2 cellular contexts compared by ENCODE assay signal in the genomic region with DNA sequence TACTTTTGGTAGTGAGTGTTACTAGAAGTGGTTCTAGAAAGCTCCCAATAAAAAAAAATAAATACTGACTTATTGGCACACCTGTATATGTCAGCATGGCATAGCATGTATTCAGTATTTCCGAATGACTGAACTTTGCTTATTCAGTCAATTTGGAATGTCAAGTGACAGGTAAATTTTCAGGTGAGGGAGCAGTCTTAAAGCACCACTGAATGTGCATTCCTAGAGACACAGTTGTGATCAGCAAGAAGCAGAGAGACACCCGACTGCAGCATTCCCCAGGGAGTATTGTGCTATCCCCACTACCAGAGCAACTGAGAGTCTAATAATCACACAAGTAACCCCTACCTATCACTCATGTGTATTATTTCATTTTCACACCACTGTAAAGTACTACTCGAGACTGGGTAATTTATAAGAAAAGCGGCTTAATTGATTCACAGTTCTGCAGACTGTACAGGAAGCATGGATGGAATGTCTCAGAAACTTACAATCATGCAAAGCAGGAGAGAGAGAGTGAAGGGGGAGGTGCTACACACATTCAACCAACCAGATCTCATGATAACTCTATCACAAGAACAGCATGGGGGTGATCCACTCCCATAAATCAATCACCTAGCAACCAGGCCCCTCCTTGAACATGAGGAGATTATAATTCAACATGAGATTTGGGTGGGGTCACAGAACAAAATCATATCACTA.
A peak's percentile ranks its signal among the peaks of the same experiment; 100 is the strongest.
TF ChIP-seq lines count a peak whose summit lies in the region.

No MANE protein-coding gene starts in this region.

TF ChIP-seq in GM23338, 12 proteins besides CTCF, POLR2A, EP300 and RAD21 (continued from another document and continues in another):
- no peak for TF ChIP-seq CREB1 (CRISPR knock-in tag; IDR thresholded peaks at IDR 0.05; ENCODE audit: low read depth)
- TF ChIP-seq POLR2AphosphoS5 (IDR thresholded peaks at IDR 0.05; ENCODE audit: low read depth), result no peak
- TF ChIP-seq EZH2 (IDR thresholded peaks at IDR 0.05; ENCODE audit: low read depth, unreplicated experiment), result no peak
- TF ChIP-seq, protein P1, sequence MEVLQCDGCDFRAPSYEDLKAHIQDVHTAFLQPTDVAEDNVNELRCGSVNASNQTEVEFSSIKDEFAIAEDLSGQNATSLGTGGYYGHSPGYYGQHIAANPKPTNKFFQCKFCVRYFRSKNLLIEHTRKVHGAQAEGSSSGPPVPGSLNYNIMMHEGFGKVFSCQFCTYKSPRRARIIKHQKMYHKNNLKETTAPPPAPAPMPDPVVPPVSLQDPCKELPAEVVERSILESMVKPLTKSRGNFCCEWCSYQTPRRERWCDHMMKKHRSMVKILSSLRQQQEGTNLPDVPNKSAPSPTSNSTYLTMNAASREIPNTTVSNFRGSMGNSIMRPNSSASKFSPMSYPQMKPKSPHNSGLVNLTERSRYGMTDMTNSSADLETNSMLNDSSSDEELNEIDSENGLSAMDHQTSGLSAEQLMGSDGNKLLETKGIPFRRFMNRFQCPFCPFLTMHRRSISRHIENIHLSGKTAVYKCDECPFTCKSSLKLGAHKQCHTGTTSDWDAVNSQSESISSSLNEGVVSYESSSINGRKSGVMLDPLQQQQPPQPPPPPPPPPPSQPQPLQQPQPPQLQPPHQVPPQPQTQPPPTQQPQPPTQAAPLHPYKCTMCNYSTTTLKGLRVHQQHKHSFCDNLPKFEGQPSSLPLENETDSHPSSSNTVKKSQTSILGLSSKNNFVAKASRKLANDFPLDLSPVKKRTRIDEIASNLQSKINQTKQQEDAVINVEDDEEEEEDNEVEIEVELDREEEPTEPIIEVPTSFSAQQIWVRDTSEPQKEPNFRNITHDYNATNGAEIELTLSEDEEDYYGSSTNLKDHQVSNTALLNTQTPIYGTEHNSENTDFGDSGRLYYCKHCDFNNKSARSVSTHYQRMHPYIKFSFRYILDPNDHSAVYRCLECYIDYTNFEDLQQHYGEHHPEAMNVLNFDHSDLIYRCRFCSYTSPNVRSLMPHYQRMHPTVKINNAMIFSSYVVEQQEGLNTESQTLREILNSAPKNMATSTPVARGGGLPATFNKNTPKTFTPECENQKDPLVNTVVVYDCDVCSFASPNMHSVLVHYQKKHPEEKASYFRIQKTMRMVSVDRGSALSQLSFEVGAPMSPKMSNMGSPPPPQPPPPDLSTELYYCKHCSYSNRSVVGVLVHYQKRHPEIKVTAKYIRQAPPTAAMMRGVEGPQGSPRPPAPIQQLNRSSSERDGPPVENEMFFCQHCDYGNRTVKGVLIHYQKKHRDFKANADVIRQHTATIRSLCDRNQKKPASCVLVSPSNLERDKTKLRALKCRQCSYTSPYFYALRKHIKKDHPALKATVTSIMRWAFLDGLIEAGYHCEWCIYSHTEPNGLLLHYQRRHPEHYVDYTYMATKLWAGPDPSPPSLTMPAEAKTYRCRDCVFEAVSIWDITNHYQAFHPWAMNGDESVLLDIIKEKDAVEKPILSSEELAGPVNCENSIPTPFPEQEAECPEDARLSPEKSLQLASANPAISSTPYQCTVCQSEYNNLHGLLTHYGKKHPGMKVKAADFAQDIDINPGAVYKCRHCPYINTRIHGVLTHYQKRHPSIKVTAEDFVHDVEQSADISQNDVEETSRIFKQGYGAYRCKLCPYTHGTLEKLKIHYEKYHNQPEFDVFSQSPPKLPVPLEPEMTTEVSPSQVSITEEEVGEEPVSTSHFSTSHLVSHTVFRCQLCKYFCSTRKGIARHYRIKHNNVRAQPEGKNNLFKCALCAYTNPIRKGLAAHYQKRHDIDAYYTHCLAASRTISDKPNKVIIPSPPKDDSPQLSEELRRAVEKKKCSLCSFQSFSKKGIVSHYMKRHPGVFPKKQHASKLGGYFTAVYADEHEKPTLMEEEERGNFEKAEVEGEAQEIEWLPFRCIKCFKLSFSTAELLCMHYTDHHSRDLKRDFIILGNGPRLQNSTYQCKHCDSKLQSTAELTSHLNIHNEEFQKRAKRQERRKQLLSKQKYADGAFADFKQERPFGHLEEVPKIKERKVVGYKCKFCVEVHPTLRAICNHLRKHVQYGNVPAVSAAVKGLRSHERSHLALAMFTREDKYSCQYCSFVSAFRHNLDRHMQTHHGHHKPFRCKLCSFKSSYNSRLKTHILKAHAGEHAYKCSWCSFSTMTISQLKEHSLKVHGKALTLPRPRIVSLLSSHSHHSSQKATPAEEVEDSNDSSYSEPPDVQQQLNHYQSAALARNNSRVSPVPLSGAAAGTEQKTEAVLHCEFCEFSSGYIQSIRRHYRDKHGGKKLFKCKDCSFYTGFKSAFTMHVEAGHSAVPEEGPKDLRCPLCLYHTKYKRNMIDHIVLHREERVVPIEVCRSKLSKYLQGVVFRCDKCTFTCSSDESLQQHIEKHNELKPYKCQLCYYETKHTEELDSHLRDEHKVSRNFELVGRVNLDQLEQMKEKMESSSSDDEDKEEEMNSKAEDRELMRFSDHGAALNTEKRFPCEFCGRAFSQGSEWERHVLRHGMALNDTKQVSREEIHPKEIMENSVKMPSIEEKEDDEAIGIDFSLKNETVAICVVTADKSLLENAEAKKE (CRISPR knock-in tag; IDR thresholded peaks at IDR 0.05), result no peak
- TF ChIP-seq STAT1 (IDR thresholded peaks at IDR 0.05; ENCODE audit: unreplicated experiment), result no peak
- TF ChIP-seq JUNB (IDR thresholded peaks at IDR 0.05; ENCODE audit: unreplicated experiment), result no peak
- TF ChIP-seq, protein P2, sequence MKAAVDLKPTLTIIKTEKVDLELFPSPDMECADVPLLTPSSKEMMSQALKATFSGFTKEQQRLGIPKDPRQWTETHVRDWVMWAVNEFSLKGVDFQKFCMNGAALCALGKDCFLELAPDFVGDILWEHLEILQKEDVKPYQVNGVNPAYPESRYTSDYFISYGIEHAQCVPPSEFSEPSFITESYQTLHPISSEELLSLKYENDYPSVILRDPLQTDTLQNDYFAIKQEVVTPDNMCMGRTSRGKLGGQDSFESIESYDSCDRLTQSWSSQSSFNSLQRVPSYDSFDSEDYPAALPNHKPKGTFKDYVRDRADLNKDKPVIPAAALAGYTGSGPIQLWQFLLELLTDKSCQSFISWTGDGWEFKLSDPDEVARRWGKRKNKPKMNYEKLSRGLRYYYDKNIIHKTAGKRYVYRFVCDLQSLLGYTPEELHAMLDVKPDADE (IDR thresholded peaks at IDR 0.05), result no peak
- TF ChIP-seq, protein P3, sequence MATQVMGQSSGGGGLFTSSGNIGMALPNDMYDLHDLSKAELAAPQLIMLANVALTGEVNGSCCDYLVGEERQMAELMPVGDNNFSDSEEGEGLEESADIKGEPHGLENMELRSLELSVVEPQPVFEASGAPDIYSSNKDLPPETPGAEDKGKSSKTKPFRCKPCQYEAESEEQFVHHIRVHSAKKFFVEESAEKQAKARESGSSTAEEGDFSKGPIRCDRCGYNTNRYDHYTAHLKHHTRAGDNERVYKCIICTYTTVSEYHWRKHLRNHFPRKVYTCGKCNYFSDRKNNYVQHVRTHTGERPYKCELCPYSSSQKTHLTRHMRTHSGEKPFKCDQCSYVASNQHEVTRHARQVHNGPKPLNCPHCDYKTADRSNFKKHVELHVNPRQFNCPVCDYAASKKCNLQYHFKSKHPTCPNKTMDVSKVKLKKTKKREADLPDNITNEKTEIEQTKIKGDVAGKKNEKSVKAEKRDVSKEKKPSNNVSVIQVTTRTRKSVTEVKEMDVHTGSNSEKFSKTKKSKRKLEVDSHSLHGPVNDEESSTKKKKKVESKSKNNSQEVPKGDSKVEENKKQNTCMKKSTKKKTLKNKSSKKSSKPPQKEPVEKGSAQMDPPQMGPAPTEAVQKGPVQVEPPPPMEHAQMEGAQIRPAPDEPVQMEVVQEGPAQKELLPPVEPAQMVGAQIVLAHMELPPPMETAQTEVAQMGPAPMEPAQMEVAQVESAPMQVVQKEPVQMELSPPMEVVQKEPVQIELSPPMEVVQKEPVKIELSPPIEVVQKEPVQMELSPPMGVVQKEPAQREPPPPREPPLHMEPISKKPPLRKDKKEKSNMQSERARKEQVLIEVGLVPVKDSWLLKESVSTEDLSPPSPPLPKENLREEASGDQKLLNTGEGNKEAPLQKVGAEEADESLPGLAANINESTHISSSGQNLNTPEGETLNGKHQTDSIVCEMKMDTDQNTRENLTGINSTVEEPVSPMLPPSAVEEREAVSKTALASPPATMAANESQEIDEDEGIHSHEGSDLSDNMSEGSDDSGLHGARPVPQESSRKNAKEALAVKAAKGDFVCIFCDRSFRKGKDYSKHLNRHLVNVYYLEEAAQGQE (IDR thresholded peaks at IDR 0.05; ENCODE audit: unreplicated experiment), result no peak

TF ChIP-seq in K562, 482 proteins besides CTCF, POLR2A, EP300 and RAD21 (continued from another document):
- TF ChIP-seq, protein P4, sequence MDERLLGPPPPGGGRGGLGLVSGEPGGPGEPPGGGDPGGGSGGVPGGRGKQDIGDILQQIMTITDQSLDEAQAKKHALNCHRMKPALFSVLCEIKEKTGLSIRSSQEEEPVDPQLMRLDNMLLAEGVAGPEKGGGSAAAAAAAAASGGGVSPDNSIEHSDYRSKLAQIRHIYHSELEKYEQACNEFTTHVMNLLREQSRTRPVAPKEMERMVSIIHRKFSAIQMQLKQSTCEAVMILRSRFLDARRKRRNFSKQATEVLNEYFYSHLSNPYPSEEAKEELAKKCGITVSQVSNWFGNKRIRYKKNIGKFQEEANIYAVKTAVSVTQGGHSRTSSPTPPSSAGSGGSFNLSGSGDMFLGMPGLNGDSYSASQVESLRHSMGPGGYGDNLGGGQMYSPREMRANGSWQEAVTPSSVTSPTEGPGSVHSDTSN (CRISPR knock-in tag; IDR thresholded peaks at IDR 0.05; ENCODE audit: low read depth), result no peak
- TF ChIP-seq, protein P4 (tag; conservative IDR thresholded peaks at IDR 0.05; ENCODE audit: low read depth), result 0 out of 2 replicates have a peak, but pooled peaks have one; percentile 15
